Comparison of ENCODE assay signal across 21 cellular contexts in genomic region chr1:178953538-178954207, GRCh38.
A peak's percentile ranks its signal among the peaks of the same experiment; 100 is the strongest.
DNase-seq lines count a peak whose midpoint lies in the region; ATAC-seq and TF ChIP-seq lines count a peak whose summit lies in the region.
"Had no signal": no experiment of that assay in that cellular context is flagged by ENCODE, and none has a peak within 500 bp of the region (broad histone marks: within the 10 kb centered on the region; RNA-seq: fewer than 3 reads in every experiment).

No MANE protein-coding gene starts in this region.

- no peaks in the 10 kb centered on the region for H3K79me2 ChIP-seq in neural progenitor cell (ENCODE audit: low read depth)

- no peaks in the 10 kb centered on the region for H3K36me3 ChIP-seq in gastroesophageal sphincter
- no peaks in the 10 kb centered on the region for H3K36me3 ChIP-seq in neural progenitor cell
- no peaks in the 10 kb centered on the region for H3K36me3 ChIP-seq in uterus
- H3K36me3 ChIP-seq: ascending aorta, tibial artery had no signal

- peak overlapping the region; percentile 5 for H3K4me3 Mint-ChIP-seq in neural progenitor cell
- no peak overlapping the region for H3K4me3 Mint-ChIP-seq in stimulated activated naive B cell treated with anti-CD40 and anti-IgM and Interleukin-4, amounts not matched to agents 10 μg/mL and 1 μg/mL and 100 μg/mL, for 72 hours
- no peak overlapping the region for H3K4me3 Mint-ChIP-seq in natural killer cell
- H3K4me3 Mint-ChIP-seq: effector memory CD8-positive, alpha-beta T cell had no signal

- H3K27ac ChIP-seq in gastroesophageal sphincter = peak overlapping the region; percentile 27 to 77 (median 68)
- H3K27ac ChIP-seq in neural progenitor cell = no peak overlapping the region
- H3K27ac ChIP-seq in uterus = peak overlapping the region; percentile 62 to 77
- H3K27ac ChIP-seq: 22Rv1, KMS-11 had no signal

- H3K36me3 Mint-ChIP-seq in neural progenitor cell = no peaks in the 10 kb centered on the region
- no peaks in the 10 kb centered on the region for H3K36me3 Mint-ChIP-seq in stimulated activated naive B cell treated with anti-CD40 and anti-IgM and Interleukin-4, amounts not matched to agents 10 μg/mL and 1 μg/mL and 100 μg/mL, for 72 hours
- H3K36me3 Mint-ChIP-seq in natural killer cell = no peaks in the 10 kb centered on the region
- H3K36me3 Mint-ChIP-seq: naive thymus-derived CD4-positive, alpha-beta T cell had no signal

- H3K4me1 Mint-ChIP-seq in neural progenitor cell (peaks cover 2% of the 10 kb centered on the region), natural killer cell (no peaks in the 10 kb centered on the region)
- H3K4me1 Mint-ChIP-seq in stimulated activated naive B cell treated with anti-CD40 and anti-IgM and Interleukin-4, amounts not matched to agents 10 μg/mL and 1 μg/mL and 100 μg/mL, for 72 hours = no peaks in the 10 kb centered on the region
- H3K4me1 Mint-ChIP-seq: naive thymus-derived CD4-positive, alpha-beta T cell had no signal

- H3K4me1 ChIP-seq in gastroesophageal sphincter = peaks cover 0 to 46% (median 26%) of the 10 kb centered on the region in 3 donors
- H3K4me1 ChIP-seq in neural progenitor cell = no peaks in the 10 kb centered on the region
- peaks cover 3 to 4% of the 10 kb centered on the region in 2 donors for H3K4me1 ChIP-seq in uterus

- no peak for TF ChIP-seq EP300 in gastroesophageal sphincter (IDR thresholded peaks at IDR 0.05)

- no peak overlapping the region for H2AFZ ChIP-seq in neural progenitor cell (replicated peaks)

- intact Hi-C loops in uterus (cut with DNase I; ENCODE audit: low total_unique reads) (no loop called here), natural killer cell (cut with micrococcal nuclease) (no loop called here)

- H3K27ac Mint-ChIP-seq in neural progenitor cell (no peak overlapping the region), natural killer cell (no peak overlapping the region)
- H3K27ac Mint-ChIP-seq in stimulated activated naive B cell treated with anti-CD40 and anti-IgM and Interleukin-4, amounts not matched to agents 10 μg/mL and 1 μg/mL and 100 μg/mL, for 72 hours = no peak overlapping the region
- H3K27ac Mint-ChIP-seq: effector memory CD8-positive, alpha-beta T cell; naive thymus-derived CD4-positive, alpha-beta T cell had no signal

- DNase-seq in DMS 273 (lab: John Stamatoyannopoulos, UW; ENCODE audit: unreplicated experiment) = peak; percentile 38
- no peak for DNase-seq in DMS 273 treated with DMSO at 0.1 percent for 48 hours (lab: John Stamatoyannopoulos, UW)
- DNase-seq in neural progenitor cell (ENCODE audit: low spot score) = no peak
- DNase-seq in uterus = peak in 1 of 2 donors; percentile 39
- no peak for DNase-seq in stimulated activated naive B cell treated with anti-CD40 and anti-IgM and Interleukin-4, amounts not matched to agents 10 μg/mL and 1 μg/mL and 100 μg/mL, for 72 hours
- no peak for DNase-seq in natural killer cell
- DNase-seq: activated CD4-positive, alpha-beta T cell treated with anti-CD3 and anti-CD28 coated beads for 48 hours; activated naive CD4-positive, alpha-beta T cell; activated T-cell treated with anti-CD3 and anti-CD28 coated beads for 4 hours; effector memory CD8-positive, alpha-beta T cell; EL; naive thymus-derived CD4-positive, alpha-beta T cell; NCI-H1092; NCI-H2029 treated with DMSO at 0.1 percent for 48 hours; NCI-H510A had no signal

- no peaks in the 10 kb centered on the region for H3F3A ChIP-seq in neural progenitor cell (ENCODE audit: low read depth)

- no peak overlapping the region for H3K4me2 ChIP-seq in neural progenitor cell
- H3K4me2 ChIP-seq: KMS-11 had no signal

- H3K4me3 ChIP-seq in gastroesophageal sphincter = no peak overlapping the region
- H3K4me3 ChIP-seq in neural progenitor cell = no peak overlapping the region
- no peak overlapping the region for H3K4me3 ChIP-seq in uterus
- H3K4me3 ChIP-seq: ascending aorta, tibial artery had no signal

- no peaks in the 10 kb centered on the region for H4K20me1 ChIP-seq in neural progenitor cell (ENCODE audit: low read depth)

- H3K9me3 ChIP-seq in gastroesophageal sphincter = no peaks in the 10 kb centered on the region
- H3K9me3 ChIP-seq in neural progenitor cell (ENCODE audit: low read depth) = no peaks in the 10 kb centered on the region
- no peaks in the 10 kb centered on the region for H3K9me3 ChIP-seq in uterus
- H3K9me3 ChIP-seq: ascending aorta, tibial artery had no signal

- peaks cover 4% of the 10 kb centered on the region for H3K27me3 Mint-ChIP-seq in neural progenitor cell (ENCODE audit: insufficient read depth, low read depth)
- peaks cover 22 to 28% of the 10 kb centered on the region in 2 donors for H3K27me3 Mint-ChIP-seq in stimulated activated naive B cell treated with anti-CD40 and anti-IgM and Interleukin-4, amounts not matched to agents 10 μg/mL and 1 μg/mL and 100 μg/mL, for 72 hours
- peaks cover 8 to 16% of the 10 kb centered on the region in 2 donors for H3K27me3 Mint-ChIP-seq in natural killer cell (ENCODE audit: low read depth in 2 of 2)

- no peak overlapping the region for H3K9ac ChIP-seq in neural progenitor cell
- H3K9ac ChIP-seq: KMS-11 had no signal

- 32 to 58% methylated on average over 3 to 6 of the region's 15 CpGs for WGBS in gastroesophageal sphincter (ENCODE audit: low coverage in 1 of 2), 2 donors

- no peaks in the 10 kb centered on the region for H3K27me3 ChIP-seq in gastroesophageal sphincter
- H3K27me3 ChIP-seq in neural progenitor cell = no peaks in the 10 kb centered on the region
- no peaks in the 10 kb centered on the region for H3K27me3 ChIP-seq in uterus
- H3K27me3 ChIP-seq: ascending aorta, tibial artery had no signal

- no peaks in the 10 kb centered on the region for H3K9me3 Mint-ChIP-seq in neural progenitor cell
- H3K9me3 Mint-ChIP-seq in stimulated activated naive B cell treated with anti-CD40 and anti-IgM and Interleukin-4, amounts not matched to agents 10 μg/mL and 1 μg/mL and 100 μg/mL, for 72 hours = no peaks in the 10 kb centered on the region
- H3K9me3 Mint-ChIP-seq in natural killer cell = no peaks in the 10 kb centered on the region
- H3K9me3 Mint-ChIP-seq: effector memory CD8-positive, alpha-beta T cell; naive thymus-derived CD4-positive, alpha-beta T cell had no signal

- TF ChIP-seq POLR2A in gastroesophageal sphincter (IDR thresholded peaks at IDR 0.05) (no peak), uterus (IDR thresholded peaks at IDR 0.05) (no peak)

- peak; percentile 63 for ATAC-seq in gastroesophageal sphincter
- ATAC-seq in HG02798 (IDR thresholded peaks at IDR 0.05; ENCODE audit: poor library complexity, unreplicated experiment) = no peak
- no peak for ATAC-seq in stimulated activated naive B cell treated with anti-CD40 and anti-IgM and Interleukin-4, amounts not matched to agents 10 μg/mL and 1 μg/mL and 100 μg/mL, for 72 hours (replicated peaks)
- ATAC-seq in natural killer cell = no peak
- ATAC-seq: effector memory CD8-positive, alpha-beta T cell; naive thymus-derived CD4-positive, alpha-beta T cell had no signal

- TF ChIP-seq CTCF in gastroesophageal sphincter (IDR thresholded peaks at IDR 0.05) (no peak), neural progenitor cell (IDR thresholded peaks at IDR 0.05) (no peak), uterus (IDR thresholded peaks at IDR 0.05) (no peak), natural killer cell (IDR thresholded peaks at IDR 0.05) (no peak)
